In genomic region chr1:91075233-91076135, GRCh38 we compare ENCODE assay signal across 1 cellular context.
TF ChIP-seq lines count a peak whose summit lies in the region.

No MANE protein-coding gene starts in this region.

TF ChIP-seq in H1, 55 proteins besides CTCF, POLR2A, EP300 and RAD21:
- TF ChIP-seq CBX5 (IDR thresholded peaks at IDR 0.05; ENCODE audit: low read depth, low read length) (no peak), ZNF274 (IDR thresholded peaks at IDR 0.05; ENCODE audit: borderline replicate concordance, extremely low read depth, low read length) (no peak), GTF2F1 (IDR thresholded peaks at IDR 0.05; ENCODE audit: borderline replicate concordance, low read depth, low read length) (no peak), E2F6 (IDR thresholded peaks at IDR 0.05) (no peak), SP2 (IDR thresholded peaks at IDR 0.05; ENCODE audit: low read length) (no peak), CBX8 (IDR thresholded peaks at IDR 0.05; ENCODE audit: borderline replicate concordance, low read depth, low read length) (no peak), CEBPB (IDR thresholded peaks at IDR 0.05; ENCODE audit: low read depth, low read length) (no peak), CTBP2 (IDR thresholded peaks at IDR 0.05; ENCODE audit: borderline replicate concordance, insufficient read depth, insufficient read length, low read length) (no peak), RFX5 (IDR thresholded peaks at IDR 0.05; ENCODE audit: borderline replicate concordance, low read depth, low read length) (no peak), RNF2 (IDR thresholded peaks at IDR 0.05; ENCODE audit: borderline replicate concordance, low read depth, low read length, missing control alignments, poor library complexity, severe bottlenecking) (no peak)
